In the genomic region with DNA sequence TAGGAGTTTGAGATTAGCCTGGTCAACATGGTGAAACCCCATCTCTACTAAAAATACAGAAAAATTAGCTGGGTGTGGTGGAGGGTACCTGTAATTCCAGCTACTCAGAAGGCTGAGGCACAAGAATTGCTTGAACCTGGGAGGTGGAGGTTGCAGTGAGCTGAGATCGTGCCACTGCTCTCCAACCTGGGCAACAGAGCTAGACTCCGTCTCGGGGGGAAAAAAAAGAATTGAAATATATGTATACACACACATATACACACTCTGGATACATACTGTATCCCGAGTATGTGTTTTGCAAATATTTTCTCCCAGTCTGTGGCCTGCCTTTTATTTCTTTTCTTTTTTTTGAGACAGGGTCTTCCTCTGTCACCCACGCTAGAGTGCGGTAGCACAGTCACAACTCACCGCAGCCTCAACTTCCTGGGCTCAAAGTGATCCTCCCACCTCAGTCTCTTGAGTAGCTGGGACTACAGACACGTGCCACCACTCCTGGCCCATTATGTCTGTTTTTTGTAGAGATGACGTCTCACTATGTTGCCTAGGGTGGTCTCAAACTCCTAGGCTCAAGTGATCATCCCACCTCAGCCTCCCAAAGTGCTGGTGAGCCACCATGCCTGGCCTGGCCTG, we compare ENCODE assay signal across 7 cellular contexts. TPM values are rescaled to one million over a fixed set of nuclear protein-coding genes. Genes with fewer than 3 reads are reported as not detected.
A peak's percentile ranks its signal among the peaks of the same experiment; 100 is the strongest.
DNase-seq lines count a peak whose midpoint lies in the region; ATAC-seq, FAIRE-seq and TF ChIP-seq lines count a peak whose summit lies in the region.
"Not testable (repeated sequence)": the region's sequence is repeated elsewhere in the genome, so short reads cannot be mapped to it uniquely, and the experiment has no call there.

No MANE protein-coding gene starts in this region.

- not testable (repeated sequence) for H3K9me3 ChIP-seq in HepG2 (ENCODE audit: low read length)

- H3K36me3 Mint-ChIP-seq in activated naive CD4-positive, alpha-beta T cell treated with anti-CD3 and anti-CD28 coated beads, Interleukin-2, amount 10 ng/mL, durations not matched to agents 7 days and 5 days = peaks cover 24% of the 10 kb centered on the region

- not testable (repeated sequence) for FAIRE-seq in HepG2 (lab: Jason Lieb, UNC)

- H3K79me2 ChIP-seq in HepG2 (ENCODE audit: insufficient read depth, low read length) = peaks cover 80% of the 10 kb centered on the region

- H3K4me3 Mint-ChIP-seq in activated naive CD4-positive, alpha-beta T cell treated with anti-CD3 and anti-CD28 coated beads, Interleukin-2, amount 10 ng/mL, durations not matched to agents 7 days and 5 days = peak overlapping the region; percentile 3

- H3K4me1 ChIP-seq in HepG2 (ENCODE audit: insufficient read depth, low read length) = peaks cover 14% of the 10 kb centered on the region

- TF ChIP-seq CTCF in HepG2 (CRISPR knock-in tag; IDR thresholded peaks at IDR 0.05) = not testable (repeated sequence)

- peaks cover 25% of the 10 kb centered on the region for H4K20me1 ChIP-seq in HepG2 (ENCODE audit: insufficient read depth, low read length)

- peaks cover 35% of the 10 kb centered on the region for H3K4me1 Mint-ChIP-seq in activated naive CD4-positive, alpha-beta T cell treated with anti-CD3 and anti-CD28 coated beads, Interleukin-2, amount 10 ng/mL, durations not matched to agents 7 days and 5 days

- H2AFZ ChIP-seq in HepG2 (ENCODE audit: low read length) = not testable (repeated sequence)

- ATAC-seq in HepG2 = peak; percentile 21; the same call in 1 of the 3 replicates

- peak overlapping the region; percentile 82 for H3K27ac Mint-ChIP-seq in activated naive CD4-positive, alpha-beta T cell treated with anti-CD3 and anti-CD28 coated beads, Interleukin-2, amount 10 ng/mL, durations not matched to agents 7 days and 5 days

- CTCF ChIA-PET in activated naive CD4-positive, alpha-beta T cell treated with anti-CD3 and anti-CD28 coated beads, Interleukin-2, amount 10 ng/mL, durations not matched to agents 7 days and 5 days (lab: Charles Lee); HepG2 (lab: Yijun Ruan, JAX; ENCODE audit: low intra/inter-chr PET ratio, low total read pairs): not testable (repeated sequence)

- not testable (repeated sequence) for H3K27ac ChIP-seq in HepG2 (ENCODE audit: extremely low read length, insufficient read depth, low read length)

- H3K27me3 ChIP-seq in HepG2 (ENCODE audit: control insufficient read depth in 1 of 2, insufficient read depth in 2 of 2, low read length in 2 of 2) = not testable (repeated sequence)

- not testable (repeated sequence) for BruUV-seq in HepG2 (replicated peaks; lab: Mats Ljungman, UMichigan)

- TF ChIP-seq POLR2A in HepG2 (IDR thresholded peaks at IDR 0.05; ENCODE audit: insufficient read depth in 1 of 2, low read depth in 2 of 2, low read length in 2 of 2) = not testable (repeated sequence)

- not testable (repeated sequence) for H3K9me3 Mint-ChIP-seq in activated naive CD4-positive, alpha-beta T cell treated with anti-CD3 and anti-CD28 coated beads, Interleukin-2, amount 10 ng/mL, durations not matched to agents 7 days and 5 days

- in situ Hi-C loops in HepG2 (cut with HindIII; ENCODE audit: extremely low pct_ligation_motif_present, low pct_unique_long_range_greater_than_20kb) = not testable (repeated sequence)

- TF ChIP-seq EP300 in HepG2 (IDR thresholded peaks at IDR 0.05; ENCODE audit: low read depth in 2 of 2, low read length in 2 of 2); HepG2 (CRISPR knock-in tag; IDR thresholded peaks at IDR 0.05; ENCODE audit: borderline replicate concordance): not testable (repeated sequence)

- not testable (repeated sequence) for TF ChIP-seq RAD21 in HepG2 (CRISPR knock-in tag; IDR thresholded peaks at IDR 0.05)

- peak; percentile 10 to 57 (median 40) for DNase-seq in T-helper 1 cell
- peak; percentile 18 to 45 for DNase-seq in activated CD4-positive, alpha-beta T cell treated with anti-CD3 and anti-CD28 coated beads, Interleukin-2, amount 50 U/mL, for 24 hours (ENCODE audit: low read depth in 1 of 2, low spot score in 1 of 2)
- peak; percentile 45 for DNase-seq in activated T-cell treated with anti-CD3 and anti-CD28 coated beads for 48 hours (ENCODE audit: low read depth)
- DNase-seq in activated naive CD4-positive, alpha-beta T cell treated with anti-CD3 and anti-CD28 coated beads, Interleukin-2, amount 10 ng/mL, durations not matched to agents 7 days and 5 days = peak; percentile 77
- DNase-seq in HepG2 (ENCODE audit: low spot score) = not testable (repeated sequence)
- DNase-seq in stimulated activated CD4-positive, alpha-beta T cell treated with anti-CD3 and anti-CD28 coated beads, Interleukin-1b, Interleukin-23, amount 100 ng/mL, for 48 hours = peak; percentile 63
- peak; percentile 13 to 37 for DNase-seq in stimulated activated CD8-positive, alpha-beta memory T cell treated with anti-CD3 and anti-CD28 coated beads, Interleukin-2, amount 100 ng/mL, for 1 hour (ENCODE audit: low read depth in 2 of 2)

- not testable (repeated sequence) for H3K27me3 Mint-ChIP-seq in activated naive CD4-positive, alpha-beta T cell treated with anti-CD3 and anti-CD28 coated beads, Interleukin-2, amount 10 ng/mL, durations not matched to agents 7 days and 5 days

- H3K4me2 ChIP-seq in HepG2 (ENCODE audit: low read depth, low read length) = not testable (repeated sequence)

- 97% methylated on average over 9 of the region's 9 CpGs for WGBS in HepG2 (ENCODE audit: low lambda C conversion rate)

- intact Hi-C loops in HepG2 (cut with micrococcal nuclease; ENCODE audit: unreplicated experiment) = not testable (repeated sequence)

- not testable (repeated sequence) for H3K4me3 ChIP-seq in HepG2 (replicated peaks in 1 of 3; ENCODE audit: insufficient read depth in 1 of 3, low read depth in 2 of 3, low read length in 3 of 3)

- not testable (repeated sequence) for H3K9ac ChIP-seq in HepG2 (ENCODE audit: insufficient read depth, low read depth, low read length)

- POLR2A ChIA-PET in HepG2 (lab: Yijun Ruan, JAX) = not testable (repeated sequence)

- peaks cover 16 to 51% of the 10 kb centered on the region in 2 experiments for H3K36me3 ChIP-seq in HepG2 (replicated peaks in 1 of 2; ENCODE audit: control insufficient read depth in 1 of 2, insufficient read depth in 2 of 2, low read length in 2 of 2)

TF ChIP-seq in HepG2, 621 proteins besides CTCF, POLR2A, EP300 and RAD21:
- TF ChIP-seq ZNF121 (CRISPR knock-in tag; IDR thresholded peaks at IDR 0.05) = peak; percentile 19; the same call in 1 of the 2 replicates

RNA-seq across cellular contexts. Expression of a gene that starts 49.1 kb away (rescaled TPM):
- total RNA-seq in HepG2 (2016; rRNA removed; fragmentation: Illumina TruSeq; extraction: Trizol) = 47.3 and 62.1 TPM in 2 replicates
- 105 and 126 TPM in 2 replicates for total RNA-seq in HepG2 (2016; cell fraction: cytosol; rRNA removed; fragmentation: Illumina TruSeq; extraction: Trizol; ENCODE audit: low read depth)
- 44.0 and 55.9 TPM in 2 replicates for total RNA-seq in HepG2 (2016; cell fraction: insoluble cytoplasmic fraction; rRNA removed; fragmentation: Illumina TruSeq; extraction: Trizol)
- total RNA-seq in HepG2 (2016; cell fraction: membrane; rRNA removed; fragmentation: Illumina TruSeq; extraction: Trizol) = 30.9 and 35.4 TPM in 2 replicates
- 122 and 129 TPM in 2 replicates for total RNA-seq in HepG2 (2016; cell fraction: nucleus; rRNA removed; fragmentation: Illumina TruSeq; extraction: Trizol)
- 74.8 and 87.6 TPM in 2 replicates for polyA plus RNA-seq in HepG2 (2011; rRNA removed)
- 40.1 and 42.6 TPM in 2 replicates for polyA plus RNA-seq in HepG2 (2011; cell fraction: cytosol; rRNA removed)
- 375 and 376 TPM in 2 replicates for polyA plus RNA-seq in HepG2 (2011; cell fraction: nucleus; rRNA removed)
- polyA plus RNA-seq in HepG2 (2012) = 81.3 and 96.1 TPM in 2 replicates
- polyA plus RNA-seq in HepG2 (2016; cell fraction: cytosol; fragmentation: Illumina TruSeq; extraction: Trizol; ENCODE audit: low read depth) = 26.1 and 28.4 TPM in 2 replicates
- polyA plus RNA-seq in HepG2 (2016; cell fraction: insoluble cytoplasmic fraction; fragmentation: Illumina TruSeq; extraction: Trizol; ENCODE audit: low read depth) = 37.0 and 39.4 TPM in 2 replicates
- polyA plus RNA-seq in HepG2 (2016; cell fraction: membrane; fragmentation: Illumina TruSeq; extraction: Trizol; ENCODE audit: low read depth) = 24.4 and 25.2 TPM in 2 replicates
- polyA plus RNA-seq in HepG2 (2016; cell fraction: nucleus; fragmentation: Illumina TruSeq; extraction: Trizol; ENCODE audit: insufficient read depth, low read depth) = 241 and 272 TPM in 2 replicates
- polyA minus RNA-seq in HepG2 (2011; rRNA and poly(A)+ RNA removed; ENCODE audit: low replicate concordance) = 94.1 and 144 TPM in 2 replicates
- 66.7 and 75.3 TPM in 2 replicates for polyA minus RNA-seq in HepG2 (2011; cell fraction: cytosol; rRNA and poly(A)+ RNA removed)
- 263 and 294 TPM in 2 replicates for polyA minus RNA-seq in HepG2 (2011; cell fraction: nucleus; rRNA and poly(A)+ RNA removed)
